1 cellular context compared by ENCODE assay signal in the genomic region with DNA sequence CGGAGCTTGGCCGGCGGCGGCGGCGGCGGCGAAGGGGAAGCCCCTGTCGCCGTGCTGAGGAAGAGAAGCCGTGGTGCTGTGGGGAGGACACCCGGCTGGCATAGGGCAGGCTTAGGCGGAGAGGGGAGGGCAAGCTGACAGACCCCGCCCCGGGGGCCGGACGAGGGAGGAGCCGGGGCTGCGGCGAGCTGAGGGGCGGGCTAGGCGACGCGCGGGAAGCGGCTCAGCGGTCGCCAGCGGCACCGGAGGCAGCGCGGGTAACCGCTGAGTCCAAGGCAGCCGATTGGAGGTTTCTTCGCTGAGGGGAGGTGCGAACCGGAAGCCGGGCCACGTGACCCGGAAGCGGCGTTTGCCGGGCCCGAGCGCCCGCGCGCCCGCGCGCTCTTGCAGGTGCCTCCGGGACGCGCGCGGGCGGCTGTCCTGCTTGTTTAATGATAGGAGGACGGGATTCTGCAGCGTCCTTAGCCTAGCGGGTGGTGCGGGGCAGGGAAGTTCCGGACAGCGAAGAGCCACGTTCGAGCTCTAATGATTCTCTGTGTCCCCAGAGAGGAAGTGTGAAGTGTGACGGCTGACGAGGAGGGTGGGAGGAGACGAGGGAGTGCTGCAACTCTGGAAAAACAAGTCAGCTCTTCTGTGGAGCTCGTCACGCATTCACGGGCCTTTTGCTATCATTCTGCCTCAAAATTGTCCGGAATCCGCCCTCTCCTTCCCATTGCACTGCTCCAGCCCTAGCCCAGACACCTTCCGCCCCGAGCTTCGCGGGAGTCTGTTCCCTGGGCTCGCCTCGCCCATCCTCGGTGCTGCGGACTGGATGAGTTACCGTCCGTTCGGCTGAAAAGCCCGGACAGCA.
A peak's percentile ranks its signal among the peaks of the same experiment; 100 is the strongest.
TF ChIP-seq lines count a peak whose summit lies in the region.

A gene (minus strand): TSS at position 102 of the 850 bp plus-strand sequence. CDS start 2,289 bp downstream, outside the sequence.

TF ChIP-seq in HCT116, 20 proteins besides CTCF, POLR2A, EP300 and RAD21 (continued from another document):
- TF ChIP-seq, protein P1, sequence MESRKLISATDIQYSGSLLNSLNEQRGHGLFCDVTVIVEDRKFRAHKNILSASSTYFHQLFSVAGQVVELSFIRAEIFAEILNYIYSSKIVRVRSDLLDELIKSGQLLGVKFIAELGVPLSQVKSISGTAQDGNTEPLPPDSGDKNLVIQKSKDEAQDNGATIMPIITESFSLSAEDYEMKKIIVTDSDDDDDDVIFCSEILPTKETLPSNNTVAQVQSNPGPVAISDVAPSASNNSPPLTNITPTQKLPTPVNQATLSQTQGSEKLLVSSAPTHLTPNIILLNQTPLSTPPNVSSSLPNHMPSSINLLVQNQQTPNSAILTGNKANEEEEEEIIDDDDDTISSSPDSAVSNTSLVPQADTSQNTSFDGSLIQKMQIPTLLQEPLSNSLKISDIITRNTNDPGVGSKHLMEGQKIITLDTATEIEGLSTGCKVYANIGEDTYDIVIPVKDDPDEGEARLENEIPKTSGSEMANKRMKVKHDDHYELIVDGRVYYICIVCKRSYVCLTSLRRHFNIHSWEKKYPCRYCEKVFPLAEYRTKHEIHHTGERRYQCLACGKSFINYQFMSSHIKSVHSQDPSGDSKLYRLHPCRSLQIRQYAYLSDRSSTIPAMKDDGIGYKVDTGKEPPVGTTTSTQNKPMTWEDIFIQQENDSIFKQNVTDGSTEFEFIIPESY (IDR thresholded peaks at IDR 0.05; ENCODE audit: extremely low read depth, insufficient replicate concordance, low read length) = no peak
- TF ChIP-seq POLR2AphosphoS5 (IDR thresholded peaks at IDR 0.05; ENCODE audit: low read depth, low read length) (peak; percentile 68), CBX3 (IDR thresholded peaks at IDR 0.05; ENCODE audit: low read depth) (0 out of 2 replicates have a peak, but pooled peaks have one; percentile 18), ELF1 (IDR thresholded peaks at IDR 0.05; ENCODE audit: borderline replicate concordance, low read depth) (peak; percentile 83)
TF ChIP-seq in HCT116: peak in this region for 4.
